13 cellular contexts compared by ENCODE assay signal in the genomic region with DNA sequence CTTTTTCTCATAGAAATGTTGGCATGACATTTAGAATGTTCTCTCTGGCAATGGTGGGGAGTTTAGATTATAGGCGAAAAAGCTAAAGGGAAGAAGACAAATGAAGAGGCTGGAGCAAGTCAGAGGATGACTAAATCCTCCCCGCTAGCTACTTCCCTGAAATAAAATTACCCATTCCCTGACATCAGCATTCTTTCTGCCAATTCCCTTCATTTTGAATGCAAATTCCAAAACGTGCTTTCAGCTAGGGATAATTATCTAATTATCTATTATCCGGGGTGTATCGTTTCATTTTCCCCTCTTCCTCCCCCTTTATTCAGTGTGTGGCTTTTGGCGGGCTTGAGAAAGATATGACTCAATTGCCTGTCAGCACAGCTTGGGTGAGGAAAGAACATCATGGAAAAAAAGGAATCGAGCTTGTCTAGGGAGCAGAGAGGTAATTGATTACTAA.
DNase-seq lines count a peak whose midpoint lies in the region; ATAC-seq and TF ChIP-seq lines count a peak whose summit lies in the region.
"Had no signal": no experiment of that assay in that cellular context is flagged by ENCODE, and none has a peak within 500 bp of the region (broad histone marks: within the 10 kb centered on the region; RNA-seq: fewer than 3 reads in every experiment).

No MANE protein-coding gene starts in this region.

- ATAC-seq in foreskin keratinocyte = peak; percentile 92
- no peak for ATAC-seq in HG03457 (IDR thresholded peaks at IDR 0.05; ENCODE audit: unreplicated experiment)
- no peak for ATAC-seq in HG02678 (IDR thresholded peaks at IDR 0.05; ENCODE audit: unreplicated experiment)

- H3K27ac ChIP-seq in foreskin keratinocyte (peak overlapping the region; percentile 79), SJCRH30 (no peak overlapping the region), tibial nerve (no peak overlapping the region)
- H3K27ac ChIP-seq: esophagus squamous epithelium, vagina had no signal

- peak; percentile 24 for DNase-seq in AG08396 (ENCODE audit: low spot score)
- peak; percentile 60 for DNase-seq in HPDE6-E6E7 (ENCODE audit: extremely low spot score)
- DNase-seq in foreskin keratinocyte = peak; percentile 69 to 82
- DNase-seq in SJCRH30 = no peak
- DNase-seq in tibial nerve (ENCODE audit: low spot score in 2 of 2) = no peak
- DNase-seq: activated T-cell treated with anti-CD3 and anti-CD28 coated beads, Interleukin-2, amount 50 U/mL, for 48 hours; esophagus squamous epithelium; islet precursor cell; RPMI8226 had no signal

- H3K4me3 ChIP-seq in WI38 (ENCODE audit: low read depth, low read length) (peak overlapping the region; percentile 40), SJCRH30 (no peak overlapping the region), tibial nerve (no peak overlapping the region)
- H3K4me3 ChIP-seq: esophagus squamous epithelium, vagina had no signal

- no peak for TF ChIP-seq POLR2A in tibial nerve (IDR thresholded peaks at IDR 0.05)

- TF ChIP-seq CTCF in WI38 (IDR thresholded peaks at IDR 0.05; ENCODE audit: low read depth, low read length) = no peak
- TF ChIP-seq CTCF in foreskin keratinocyte (conservative IDR thresholded peaks at IDR 0.05) = no peak
- TF ChIP-seq CTCF in tibial nerve (IDR thresholded peaks at IDR 0.05) = no peak

- no peaks in the 10 kb centered on the region for H3K27me3 ChIP-seq in foreskin keratinocyte
- no peaks in the 10 kb centered on the region for H3K27me3 ChIP-seq in SJCRH30
- no peaks in the 10 kb centered on the region for H3K27me3 ChIP-seq in tibial nerve
- H3K27me3 ChIP-seq: esophagus squamous epithelium, vagina had no signal

- peaks cover 3% of the 10 kb centered on the region; the same call in 1 of the 2 replicates for H3K9me3 ChIP-seq in SJCRH30 (replicated peaks)
- H3K9me3 ChIP-seq in tibial nerve = no peaks in the 10 kb centered on the region
- H3K9me3 ChIP-seq: esophagus squamous epithelium, vagina had no signal

- H3K4me1 ChIP-seq in foreskin keratinocyte = peaks cover 19% of the 10 kb centered on the region
- peaks cover 13% of the 10 kb centered on the region for H3K4me1 ChIP-seq in SJCRH30
- H3K4me1 ChIP-seq in tibial nerve = no peaks in the 10 kb centered on the region
- H3K4me1 ChIP-seq: vagina had no signal

- H3K36me3 ChIP-seq in SJCRH30 (no peaks in the 10 kb centered on the region), tibial nerve (no peaks in the 10 kb centered on the region)
- H3K36me3 ChIP-seq: esophagus squamous epithelium, vagina had no signal

- TF ChIP-seq EP300 in tibial nerve (IDR thresholded peaks at IDR 0.05) = no peak

- 63 to 70% methylated on average over 7 of the region's 7 CpGs for WGBS in tibial nerve, 2 donors

Comparison
In these comparisons a context has a peak if more than half of its experiments do, and no peak if none do; other contexts are left out.
1. DNase-seq: peak in AG08396 (single experiment), HPDE6-E6E7 (single experiment) and foreskin keratinocyte (2 of 2); none in SJCRH30 (0 of 2) and tibial nerve (0 of 2).